ENCODE assay signal across 8 cellular contexts in genomic region chr13:51286135-51287002, GRCh38. TPM values are rescaled to one million over a fixed set of nuclear protein-coding genes. Genes with fewer than 3 reads are reported as not detected.
DNase-seq lines count a peak whose midpoint lies in the region; ATAC-seq and TF ChIP-seq lines count a peak whose summit lies in the region.

No MANE protein-coding gene starts in this region.

- H3K27ac Mint-ChIP-seq in CD8-positive, alpha-beta memory T cell = no peak overlapping the region

- CTCF ChIA-PET in CD8-positive, alpha-beta memory T cell (lab: Charles Lee) = interaction anchor here (0.7 to 2.9 kb wide), 21 partner anchors 9 to 514 kb away, joined by 3 to 17 read pairs (median 4); no protein-coding TSS in a partner anchor

- no peak overlapping the region for H3K4me3 ChIP-seq in CD8-positive, alpha-beta memory T cell (ENCODE audit: low read length)
- no peak overlapping the region for H3K4me3 ChIP-seq in right atrium auricular region
- no peak overlapping the region for H3K4me3 ChIP-seq in retinal pigment epithelial cell (ENCODE audit: low read length)

- peak; percentile 22 to 72 (median 32) for DNase-seq in CD8-positive, alpha-beta memory T cell
- DNase-seq in NCI-H1105 (lab: John Stamatoyannopoulos, UW) = peak; percentile 33
- peak; percentile 34 for DNase-seq in T follicular helper cell (ENCODE audit: low read depth)
- peak; percentile 53 for DNase-seq in amniotic epithelial cell (ENCODE audit: low read depth)
- peak; percentile 80 for DNase-seq in right atrium auricular region (ENCODE audit: low spot score)
- DNase-seq in retinal pigment epithelial cell (ENCODE audit: low read depth) = no peak

- peak; percentile 82 to 95 for TF ChIP-seq CTCF in right atrium auricular region (IDR thresholded peaks at IDR 0.05)
- TF ChIP-seq CTCF in retinal pigment epithelial cell (conservative IDR thresholded peaks at IDR 0.05; ENCODE audit: low read depth, low read length) = peak; percentile 98

- H3K36me3 ChIP-seq in CD8-positive, alpha-beta memory T cell (ENCODE audit: insufficient read depth, low read length) = no peaks in the 10 kb centered on the region
- H3K36me3 ChIP-seq in right atrium auricular region = no peaks in the 10 kb centered on the region

- H3K4me1 Mint-ChIP-seq in CD8-positive, alpha-beta memory T cell = no peaks in the 10 kb centered on the region

- no peaks in the 10 kb centered on the region for H3K9me3 Mint-ChIP-seq in CD8-positive, alpha-beta memory T cell

- H3K4me1 ChIP-seq in CD8-positive, alpha-beta memory T cell (ENCODE audit: insufficient read depth, low read length) = no peaks in the 10 kb centered on the region
- peaks cover 0 to 12% of the 10 kb centered on the region in 2 donors for H3K4me1 ChIP-seq in right atrium auricular region

- no peak overlapping the region for H3K27ac ChIP-seq in CD8-positive, alpha-beta memory T cell (ENCODE audit: low read depth, low read length)
- H3K27ac ChIP-seq in right atrium auricular region = no peak overlapping the region

- H3K27me3 Mint-ChIP-seq in CD8-positive, alpha-beta memory T cell = peaks cover 6 to 14% of the 10 kb centered on the region in 2 donors

- H3K27me3 ChIP-seq in CD8-positive, alpha-beta memory T cell (ENCODE audit: insufficient read depth, low read length, poor library complexity, severe bottlenecking) = no peaks in the 10 kb centered on the region
- no peaks in the 10 kb centered on the region for H3K27me3 ChIP-seq in right atrium auricular region

- POLR2A ChIA-PET in CD8-positive, alpha-beta memory T cell (lab: Charles Lee) = no interaction called here

- H3K36me3 Mint-ChIP-seq in CD8-positive, alpha-beta memory T cell = no peaks in the 10 kb centered on the region

- H3K4me3 Mint-ChIP-seq in CD8-positive, alpha-beta memory T cell = no peak overlapping the region

- ATAC-seq in GM21526 (IDR thresholded peaks at IDR 0.05; ENCODE audit: low FRiP score, unreplicated experiment) (peak; percentile 68), GM21515 (IDR thresholded peaks at IDR 0.05; ENCODE audit: unreplicated experiment) (no peak)

- H3K9me3 ChIP-seq in CD8-positive, alpha-beta memory T cell (ENCODE audit: low read length) = no peaks in the 10 kb centered on the region
- H3K9me3 ChIP-seq in right atrium auricular region = no peaks in the 10 kb centered on the region

RNA-seq across cellular contexts. Expression of gene SERPINE3, which starts 53.1 kb away (rescaled TPM):
- total RNA-seq in CD8-positive, alpha-beta memory T cell = not detected
- polyA plus RNA-seq in CD8-positive, alpha-beta memory T cell = not detected
- not detected for total RNA-seq in right atrium auricular region
